ENCODE assay signal across 31 cellular contexts in genomic region chr21:29798840-29799239, GRCh38.
"Had no signal": no experiment of that assay in that cellular context is flagged by ENCODE, and none has a peak within 500 bp of the region (broad histone marks: within the 10 kb centered on the region; RNA-seq: fewer than 3 reads in every experiment).

No MANE protein-coding gene starts in this region.

- H3K27me3 Mint-ChIP-seq: progenitor cell of endocrine pancreas had no signal

- H2AFZ ChIP-seq: neural progenitor cell, parathyroid adenoma had no signal

- H3K36me3 Mint-ChIP-seq: immature natural killer cell; mesothelial cell of epicardium; naive B cell; natural killer cell; neural progenitor cell; stimulated activated naive B cell treated with anti-CD40 and anti-IgM and Interleukin-4, amounts not matched to agents 10 μg/mL and 1 μg/mL and 100 μg/mL, for 72 hours had no signal

- FAIRE-seq: islet of Langerhans, kidney had no signal

- H3K27ac Mint-ChIP-seq: immature natural killer cell; mesothelial cell of epicardium; naive B cell; natural killer cell; nephron progenitor cell; neural progenitor cell; progenitor cell of endocrine pancreas; stimulated activated naive B cell treated with anti-CD40 and anti-IgM and Interleukin-4, amounts not matched to agents 10 μg/mL and 1 μg/mL and 100 μg/mL, for 72 hours had no signal

- H3K36me3 ChIP-seq: left lung, lower lobe of right lung, neural progenitor cell, neutrophil, right atrium auricular region, right lobe of liver, stomach, thyroid gland, transverse colon, upper lobe of left lung, vagina had no signal

- DNase-seq: hippocampal formation; immature natural killer cell; kidney; left colon; left lung; lower lobe of right lung; mammary epithelial cell; mesenchymal stem cell; naive B cell; natural killer cell; nephron progenitor cell; occipital lobe; right lobe of liver; stimulated activated CD4-positive, alpha-beta T cell treated with anti-CD3 and anti-CD28 coated beads, Interleukin-2, amount 100 ng/mL, for 24 hours; stimulated activated CD4-positive, alpha-beta T cell treated with anti-CD3 and anti-CD28 coated beads, Interleukin-4, amount 100 ng/mL, for 1 hour; stimulated activated naive B cell treated with anti-CD40 and anti-IgM and Interleukin-4, amounts not matched to agents 10 μg/mL and 1 μg/mL and 100 μg/mL, for 72 hours; stimulated activated naive CD8-positive, alpha-beta T cell treated with anti-CD3 and anti-CD28 coated beads, Interleukin-15, Interleukin-2, amounts not matched to agents 100 U/mL and 50 U/mL, for 24 hours; stomach; testis; thyroid gland; transverse colon; upper lobe of left lung had no signal

- H3K4me3 Mint-ChIP-seq: immature natural killer cell; mesothelial cell of epicardium; naive B cell; natural killer cell; nephron progenitor cell; neural progenitor cell; stimulated activated naive B cell treated with anti-CD40 and anti-IgM and Interleukin-4, amounts not matched to agents 10 μg/mL and 1 μg/mL and 100 μg/mL, for 72 hours had no signal

- H3K27ac ChIP-seq: left lung, lower lobe of right lung, neural progenitor cell, neutrophil, parathyroid adenoma, right atrium auricular region, right lobe of liver, stomach, testis, thyroid gland, transverse colon, upper lobe of left lung, vagina had no signal

- H3K9me3 Mint-ChIP-seq: mesothelial cell of epicardium, naive B cell, nephron progenitor cell, neural progenitor cell had no signal

- ATAC-seq: left colon; left lung; lower lobe of right lung; natural killer cell; right lobe of liver; stimulated activated naive B cell treated with anti-CD40 and anti-IgM and Interleukin-4, amounts not matched to agents 10 μg/mL and 1 μg/mL and 100 μg/mL, for 72 hours; stimulated activated naive CD8-positive, alpha-beta T cell treated with anti-CD3 and anti-CD28 coated beads, Interleukin-15, Interleukin-2, amounts not matched to agents 100 U/mL and 50 U/mL, for 24 hours had no signal

- H3K9ac ChIP-seq: neural progenitor cell, parathyroid adenoma had no signal

- H3K27me3 ChIP-seq: left lung, neural progenitor cell, neutrophil, right atrium auricular region, right lobe of liver, stomach, testis, thyroid gland, transverse colon, upper lobe of left lung, vagina had no signal

- H3K4me1 ChIP-seq: left lung, lower lobe of right lung, neural progenitor cell, parathyroid adenoma, right atrium auricular region, stomach, testis, thyroid gland, transverse colon, upper lobe of left lung, vagina had no signal

- H3K4me1 Mint-ChIP-seq: immature natural killer cell; naive B cell; natural killer cell; stimulated activated naive B cell treated with anti-CD40 and anti-IgM and Interleukin-4, amounts not matched to agents 10 μg/mL and 1 μg/mL and 100 μg/mL, for 72 hours had no signal

- H3K9me3 ChIP-seq: left lung, lower lobe of right lung, neutrophil, right atrium auricular region, right lobe of liver, stomach, testis, thyroid gland, transverse colon, upper lobe of left lung, vagina had no signal

- H3K4me3 ChIP-seq: left lung, lower lobe of right lung, neural progenitor cell, right atrium auricular region, right lobe of liver, smooth muscle cell, stomach, testis, thyroid gland, transverse colon, upper lobe of left lung, vagina had no signal

- H3K79me2 ChIP-seq: parathyroid adenoma had no signal

- H3K4me2 ChIP-seq: neural progenitor cell, smooth muscle cell had no signal
